Comparison of ENCODE assay signal across 1 cellular context in the genomic region with DNA sequence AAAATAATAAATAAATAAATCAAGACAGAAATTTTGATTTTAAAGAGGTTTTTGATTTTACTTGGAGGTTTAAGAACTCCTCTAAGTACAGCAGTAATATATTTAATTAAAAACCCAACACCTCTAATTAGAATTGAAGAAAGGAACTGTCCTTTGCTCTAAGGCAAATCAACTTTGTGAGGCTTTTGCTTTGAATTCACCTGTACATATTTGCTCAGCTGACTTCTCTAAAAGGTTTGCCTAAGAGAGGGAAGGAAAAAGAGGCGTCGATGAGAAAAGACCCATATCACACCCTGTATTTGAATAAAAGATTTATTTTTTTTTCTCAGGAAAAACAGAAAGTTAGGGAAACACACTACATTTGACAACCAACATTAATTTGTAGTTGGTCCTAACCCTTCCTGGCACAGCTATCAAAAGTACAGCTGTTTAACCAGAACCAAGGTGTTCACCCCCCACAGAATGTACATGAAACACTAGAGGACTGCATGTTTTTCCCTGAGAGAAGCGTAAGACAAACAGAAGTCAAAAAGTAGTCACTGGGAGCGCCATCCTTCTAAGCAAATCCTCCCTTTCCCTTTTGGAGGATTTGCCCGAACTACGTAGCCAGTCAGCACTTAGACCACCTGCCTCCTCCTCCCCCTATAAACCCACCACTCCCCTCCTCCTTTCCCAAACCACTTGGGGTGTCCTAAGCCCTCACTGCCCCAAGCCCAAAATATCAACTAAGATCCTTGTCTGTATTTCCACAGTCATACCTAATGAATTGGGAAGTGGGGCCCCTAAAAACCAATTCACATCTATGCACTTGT.
TF ChIP-seq lines count a peak whose summit lies in the region.

No MANE protein-coding gene starts in this region.

TF ChIP-seq in SK-N-SH treated with all-trans-retinoic acid at 6 μM for 48 hours, 23 proteins besides CTCF, POLR2A, EP300 and RAD21 (continued from another document):
- TF ChIP-seq, protein P1, sequence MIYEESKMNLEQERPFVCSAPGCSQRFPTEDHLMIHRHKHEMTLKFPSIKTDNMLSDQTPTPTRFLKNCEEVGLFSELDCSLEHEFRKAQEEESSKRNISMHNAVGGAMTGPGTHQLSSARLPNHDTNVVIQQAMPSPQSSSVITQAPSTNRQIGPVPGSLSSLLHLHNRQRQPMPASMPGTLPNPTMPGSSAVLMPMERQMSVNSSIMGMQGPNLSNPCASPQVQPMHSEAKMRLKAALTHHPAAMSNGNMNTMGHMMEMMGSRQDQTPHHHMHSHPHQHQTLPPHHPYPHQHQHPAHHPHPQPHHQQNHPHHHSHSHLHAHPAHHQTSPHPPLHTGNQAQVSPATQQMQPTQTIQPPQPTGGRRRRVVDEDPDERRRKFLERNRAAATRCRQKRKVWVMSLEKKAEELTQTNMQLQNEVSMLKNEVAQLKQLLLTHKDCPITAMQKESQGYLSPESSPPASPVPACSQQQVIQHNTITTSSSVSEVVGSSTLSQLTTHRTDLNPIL (CRISPR knock-in tag; IDR thresholded peaks at IDR 0.05; ENCODE audit: low read depth), result peak; percentile 20; the same call in 1 of the 2 replicates
- TF ChIP-seq TOX (CRISPR knock-in tag; IDR thresholded peaks at IDR 0.05; ENCODE audit: borderline replicate concordance) (peak; percentile 43; the same call in 1 of the 2 replicates), ZNF8 (CRISPR knock-in tag; IDR thresholded peaks at IDR 0.05) (peak; percentile 5; the same call in 1 of the 2 replicates), BACH2 (CRISPR knock-in tag; IDR thresholded peaks at IDR 0.05; ENCODE audit: borderline replicate concordance) (no peak), ZNF565 (CRISPR knock-in tag; conservative IDR thresholded peaks at IDR 0.05; ENCODE audit: low read depth) (no peak), OSR1 (CRISPR knock-in tag; IDR thresholded peaks at IDR 0.05) (no peak)
- TF ChIP-seq, protein P2, sequence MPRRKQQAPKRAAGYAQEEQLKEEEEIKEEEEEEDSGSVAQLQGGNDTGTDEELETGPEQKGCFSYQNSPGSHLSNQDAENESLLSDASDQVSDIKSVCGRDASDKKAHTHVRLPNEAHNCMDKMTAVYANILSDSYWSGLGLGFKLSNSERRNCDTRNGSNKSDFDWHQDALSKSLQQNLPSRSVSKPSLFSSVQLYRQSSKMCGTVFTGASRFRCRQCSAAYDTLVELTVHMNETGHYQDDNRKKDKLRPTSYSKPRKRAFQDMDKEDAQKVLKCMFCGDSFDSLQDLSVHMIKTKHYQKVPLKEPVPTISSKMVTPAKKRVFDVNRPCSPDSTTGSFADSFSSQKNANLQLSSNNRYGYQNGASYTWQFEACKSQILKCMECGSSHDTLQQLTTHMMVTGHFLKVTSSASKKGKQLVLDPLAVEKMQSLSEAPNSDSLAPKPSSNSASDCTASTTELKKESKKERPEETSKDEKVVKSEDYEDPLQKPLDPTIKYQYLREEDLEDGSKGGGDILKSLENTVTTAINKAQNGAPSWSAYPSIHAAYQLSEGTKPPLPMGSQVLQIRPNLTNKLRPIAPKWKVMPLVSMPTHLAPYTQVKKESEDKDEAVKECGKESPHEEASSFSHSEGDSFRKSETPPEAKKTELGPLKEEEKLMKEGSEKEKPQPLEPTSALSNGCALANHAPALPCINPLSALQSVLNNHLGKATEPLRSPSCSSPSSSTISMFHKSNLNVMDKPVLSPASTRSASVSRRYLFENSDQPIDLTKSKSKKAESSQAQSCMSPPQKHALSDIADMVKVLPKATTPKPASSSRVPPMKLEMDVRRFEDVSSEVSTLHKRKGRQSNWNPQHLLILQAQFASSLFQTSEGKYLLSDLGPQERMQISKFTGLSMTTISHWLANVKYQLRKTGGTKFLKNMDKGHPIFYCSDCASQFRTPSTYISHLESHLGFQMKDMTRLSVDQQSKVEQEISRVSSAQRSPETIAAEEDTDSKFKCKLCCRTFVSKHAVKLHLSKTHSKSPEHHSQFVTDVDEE (CRISPR knock-in tag; IDR thresholded peaks at IDR 0.05), result no peak
